1 cellular context compared by ENCODE assay signal in the genomic region with DNA sequence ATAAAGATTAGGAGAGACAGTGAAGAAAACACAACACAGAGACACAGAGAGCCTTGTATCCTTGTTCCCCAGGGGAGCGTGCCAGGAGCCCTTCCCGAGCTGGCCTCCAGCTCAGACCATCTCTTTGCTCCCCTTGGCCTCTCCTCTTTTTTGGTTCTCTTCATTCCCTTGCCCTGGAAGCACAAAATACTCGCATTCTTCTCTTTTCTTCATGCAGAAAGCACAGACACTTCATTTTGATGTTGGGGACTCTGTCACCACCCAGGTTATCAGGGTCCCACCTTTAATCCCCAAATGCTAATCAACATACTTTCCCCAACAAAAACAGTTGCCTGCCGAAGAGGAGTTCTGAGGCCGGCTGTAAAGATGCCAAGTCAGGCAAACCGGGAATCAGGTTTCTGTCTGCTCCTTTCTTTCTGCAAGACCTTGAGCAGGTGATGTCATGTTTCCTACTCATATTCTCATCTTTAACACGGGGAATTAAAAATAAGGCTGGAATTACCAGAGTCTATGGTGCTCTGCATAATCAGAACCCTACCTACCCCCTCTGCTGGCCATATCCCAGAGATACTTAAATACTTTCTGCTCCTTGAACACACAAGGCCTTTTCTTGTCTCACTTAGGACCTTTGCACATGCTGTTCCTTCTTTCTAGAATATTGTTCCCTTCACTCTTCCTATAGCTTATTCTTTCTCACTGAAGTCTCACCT.
TF ChIP-seq lines count a peak whose summit lies in the region.

No MANE protein-coding gene starts in this region.

TF ChIP-seq in SK-N-SH, 30 proteins besides CTCF, POLR2A, EP300 and RAD21 (continued from another document):
- no peak for TF ChIP-seq GATA2 (CRISPR knock-in tag; IDR thresholded peaks at IDR 0.05)
- TF ChIP-seq MEF2A (IDR thresholded peaks at IDR 0.05; ENCODE audit: borderline replicate concordance, low read depth), result no peak
- no peak for TF ChIP-seq RCOR1 (IDR thresholded peaks at IDR 0.05; ENCODE audit: low read length)
- no peak for TF ChIP-seq TCF12 (IDR thresholded peaks at IDR 0.05)
- no peak for TF ChIP-seq YY1 (IDR thresholded peaks at IDR 0.05; ENCODE audit: low read depth)
- TF ChIP-seq IRF3 (IDR thresholded peaks at IDR 0.05; ENCODE audit: low read depth, low read length), result no peak
- TF ChIP-seq CHD2 (IDR thresholded peaks at IDR 0.05; ENCODE audit: low read length, partially characterized antibody), result no peak
